In the genomic region with DNA sequence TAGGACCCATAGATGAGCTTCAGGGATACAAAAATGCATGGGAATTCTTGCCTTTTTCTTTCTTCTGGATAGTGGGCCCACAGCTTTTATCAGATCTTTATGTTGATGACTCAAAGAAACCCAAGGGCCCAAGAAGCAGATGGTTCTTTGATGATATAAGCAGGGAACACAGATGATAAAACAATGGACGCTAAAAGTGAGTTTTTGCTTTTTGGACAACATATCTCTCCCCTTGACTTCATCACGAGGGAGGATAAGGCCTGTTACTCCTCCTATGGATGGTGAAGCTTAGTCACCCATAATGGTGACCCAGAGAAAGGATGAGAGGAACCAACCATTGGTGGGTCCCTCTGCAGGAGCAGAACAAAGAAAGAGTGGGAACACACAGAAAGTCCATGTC, we compare ENCODE assay signal across 34 cellular contexts. TPM values are rescaled to one million over a fixed set of nuclear protein-coding genes. Genes with fewer than 3 reads are reported as not detected.
"Had no signal": no experiment of that assay in that cellular context is flagged by ENCODE, and none has a peak within 500 bp of the region (broad histone marks: within the 10 kb centered on the region; RNA-seq: fewer than 3 reads in every experiment).

No MANE protein-coding gene starts in this region.

- H3K27ac ChIP-seq: brain microvascular endothelial cell, coronary artery, dorsolateral prefrontal cortex, esophagus muscularis mucosa, foreskin keratinocyte, gastrocnemius medialis, heart left ventricle had no signal

- H3K4me3 ChIP-seq: coronary artery, dorsolateral prefrontal cortex, esophagus muscularis mucosa, gastrocnemius medialis, heart left ventricle had no signal

- H3K27me3 ChIP-seq: brain microvascular endothelial cell, dorsolateral prefrontal cortex, esophagus muscularis mucosa, foreskin keratinocyte, gastrocnemius medialis, heart left ventricle had no signal

- H3K4me3 Mint-ChIP-seq: activated CD8-positive, alpha-beta T cell treated with anti-CD3 and anti-CD28 coated beads for 36 hours; activated naive CD8-positive, alpha-beta T cell; activated T-cell treated with anti-CD3 and anti-CD28 coated beads, Interleukin-2, amount 50 U/mL, for 4 hours; activated T-helper 17 cell treated with anti-CD3 and anti-CD28 coated beads, Interleukin-2, amount 50 U/mL, for 72 hours; central memory CD8-positive, alpha-beta T cell; dendritic cell treated with granulocyte-macrophage colony-stimulating factor and Interleukin-4, amounts not matched to agents 40 ng/mL and 50 ng/mL, for 4 days; endodermal cell; T-helper 17 cell; T-helper 2 cell treated with Interferon-gamma antibody and Interleukin-4, amounts not matched to agents 5 μg/mL and 100 μg/mL, for 36 hours had no signal

- DNase-seq: activated CD4-positive, alpha-beta T cell treated with anti-CD3 and anti-CD28 coated beads for 4 hours; activated CD4-positive, alpha-beta T cell treated with anti-CD3 and anti-CD28 coated beads, Interleukin-2, amount 50 U/mL, for 1 hour; activated CD4-positive, alpha-beta T cell treated with anti-CD3 and anti-CD28 coated beads, Interleukin-2, amount 50 U/mL, for 48 hours; activated CD4-positive, CD25-positive, alpha-beta regulatory T cell; activated CD4-positive, CD25-positive, alpha-beta regulatory T cell treated with anti-CD3 and anti-CD28 coated beads, Interleukin-2, amount 50 U/mL, for 72 hours; activated CD8-positive, alpha-beta memory T cell treated with anti-CD3 and anti-CD28 coated beads for 24 hours; activated CD8-positive, alpha-beta T cell treated with anti-CD3 and anti-CD28 coated beads for 36 hours; activated effector memory CD4-positive, alpha-beta T cell treated with Interleukin-2 at 50 U/mL for 16 hours; activated gamma-delta T cell treated with Interleukin-2 at 50 U/mL for 16 hours; activated naive CD4-positive, alpha-beta T cell treated with anti-CD3 and anti-CD28 coated beads, Interleukin-2, amount 50 U/mL, for 16 hours; activated naive CD4-positive, alpha-beta T cell treated with Interleukin-2 at 50 U/mL for 16 hours; activated T-cell treated with anti-CD3 and anti-CD28 coated beads, Interleukin-2, amount 50 U/mL, for 4 hours; amniotic stem cell; anterior cingulate cortex; brain microvascular endothelial cell; dorsolateral prefrontal cortex; effector memory CD4-positive, alpha-beta T cell; foreskin keratinocyte; gastrocnemius medialis; glutamatergic neuron; heart left ventricle; T-helper 17 cell; T1000 had no signal

- H3K9me3 ChIP-seq: esophagus muscularis mucosa, gastrocnemius medialis, heart left ventricle had no signal

- H3K4me1 ChIP-seq: foreskin keratinocyte had no signal

- H3K27ac Mint-ChIP-seq: activated CD8-positive, alpha-beta T cell treated with anti-CD3 and anti-CD28 coated beads for 36 hours; activated naive CD8-positive, alpha-beta T cell; activated T-helper 17 cell treated with anti-CD3 and anti-CD28 coated beads, Interleukin-2, amount 50 U/mL, for 72 hours; dendritic cell treated with granulocyte-macrophage colony-stimulating factor and Interleukin-4, amounts not matched to agents 40 ng/mL and 50 ng/mL, for 4 days; endodermal cell; T-helper 17 cell; T-helper 2 cell treated with Interferon-gamma antibody and Interleukin-4, amounts not matched to agents 5 μg/mL and 100 μg/mL, for 36 hours had no signal

- H3K9me3 Mint-ChIP-seq: activated CD8-positive, alpha-beta T cell treated with anti-CD3 and anti-CD28 coated beads for 36 hours; activated T-cell treated with anti-CD3 and anti-CD28 coated beads, Interleukin-2, amount 50 U/mL, for 4 hours; activated T-helper 17 cell treated with anti-CD3 and anti-CD28 coated beads, Interleukin-2, amount 50 U/mL, for 72 hours; central memory CD8-positive, alpha-beta T cell; dendritic cell treated with granulocyte-macrophage colony-stimulating factor and Interleukin-4, amounts not matched to agents 40 ng/mL and 50 ng/mL, for 4 days; endodermal cell; T-helper 2 cell treated with Interferon-gamma antibody and Interleukin-4, amounts not matched to agents 5 μg/mL and 100 μg/mL, for 36 hours had no signal

- H3K36me3 ChIP-seq: brain microvascular endothelial cell had no signal

- H3K27me3 Mint-ChIP-seq: activated CD8-positive, alpha-beta T cell treated with anti-CD3 and anti-CD28 coated beads for 36 hours; activated naive CD8-positive, alpha-beta T cell; activated T-helper 17 cell treated with anti-CD3 and anti-CD28 coated beads, Interleukin-2, amount 50 U/mL, for 72 hours; central memory CD8-positive, alpha-beta T cell; dendritic cell treated with granulocyte-macrophage colony-stimulating factor and Interleukin-4, amounts not matched to agents 40 ng/mL and 50 ng/mL, for 4 days; T-helper 17 cell had no signal

RNA-seq across cellular contexts. Expression of gene KCNIP2, which starts 18.9 kb away (rescaled TPM):
- total RNA-seq: bronchial epithelial cell had no signal

RNA-seq across cellular contexts. Expression of gene FGF8, which starts 48.8 kb away (rescaled TPM):
- total RNA-seq: activated T-helper 17 cell treated with anti-CD3 and anti-CD28 coated beads, Interleukin-2, amount 50 U/mL, for 72 hours; cardiac septum; epithelial cell of proximal tubule; esophagus muscularis mucosa; foreskin keratinocyte; gastrocnemius medialis; heart left ventricle; T-helper 17 cell had no signal
- polyA plus RNA-seq: foreskin keratinocyte, heart left ventricle had no signal
